In the genomic region with DNA sequence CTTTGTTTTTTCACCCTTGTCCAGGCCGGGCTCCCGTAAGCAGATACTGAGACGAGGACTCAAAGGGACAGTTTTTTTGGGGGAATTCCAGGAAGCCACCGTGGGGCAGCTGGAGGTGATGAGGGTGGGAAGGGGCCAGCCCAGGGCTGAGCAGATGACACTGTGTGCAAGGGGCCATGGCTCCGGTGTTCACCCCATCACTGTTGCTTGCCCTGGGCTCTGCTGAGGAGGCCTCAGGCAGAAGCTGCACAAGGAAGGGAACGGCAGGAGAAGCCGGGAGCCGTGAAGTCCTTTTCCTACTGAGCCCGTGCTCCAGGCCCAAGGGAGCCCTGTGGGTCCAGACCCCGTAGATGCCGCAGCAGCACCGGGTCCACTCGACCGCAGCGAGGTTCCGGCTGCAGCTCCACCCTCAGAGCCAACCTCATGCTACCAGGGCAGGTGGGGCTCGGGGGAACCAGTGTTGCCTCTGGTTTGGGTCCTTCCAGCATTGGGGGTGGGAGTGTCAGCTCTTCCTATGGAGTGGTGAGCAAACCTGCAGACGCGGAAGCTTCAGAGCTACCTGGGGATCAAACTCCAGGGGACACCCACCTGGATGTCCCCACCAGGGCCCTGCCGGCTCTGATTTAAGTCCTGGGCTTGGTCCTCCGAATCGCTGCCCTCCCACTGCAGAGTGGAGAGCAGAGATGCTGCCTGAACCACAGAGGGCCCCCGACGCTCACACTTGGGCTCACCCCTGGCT, we compare ENCODE assay signal across 16 cellular contexts. TPM values are rescaled to one million over a fixed set of nuclear protein-coding genes. Genes with fewer than 3 reads are reported as not detected.
DNase-seq lines count a peak whose midpoint lies in the region; ATAC-seq and TF ChIP-seq lines count a peak whose summit lies in the region.
"Had no signal": no experiment of that assay in that cellular context is flagged by ENCODE, and none has a peak within 500 bp of the region (broad histone marks: within the 10 kb centered on the region; RNA-seq: fewer than 3 reads in every experiment).

No MANE protein-coding gene starts in this region.

- no peaks in the 10 kb centered on the region for H4K20me1 ChIP-seq in GM23248 (ENCODE audit: insufficient read depth)

- H3K36me3 ChIP-seq in sigmoid colon: no peaks in the 10 kb centered on the region
- no peaks in the 10 kb centered on the region for H3K36me3 ChIP-seq in GM23248 (ENCODE audit: low read depth)
- H3K36me3 ChIP-seq in gastrocnemius medialis: no peaks in the 10 kb centered on the region
- H3K36me3 ChIP-seq: gastroesophageal sphincter, uterus had no signal

- peaks cover 0 to 29% (median 22%) of the 10 kb centered on the region in 4 donors for H3K4me1 ChIP-seq in sigmoid colon
- H3K4me1 ChIP-seq in GM23248 (ENCODE audit: insufficient read depth): peaks cover 5% of the 10 kb centered on the region; the same call in 1 of the 2 replicates
- H3K4me1 ChIP-seq in gastrocnemius medialis: peaks cover 19 to 38% of the 10 kb centered on the region in 2 donors

- peak; percentile 61 for DNase-seq in activated effector memory CD4-positive, alpha-beta T cell treated with anti-CD3 and anti-CD28 coated beads, Interleukin-2, amount 50 U/mL, for 16 hours
- DNase-seq in activated effector memory CD4-positive, alpha-beta T cell treated with Interleukin-2 at 50 U/mL for 16 hours: no peak
- no peak for DNase-seq in T-helper 17 cell
- peak; percentile 48 for DNase-seq in islet precursor cell
- peak; percentile 64 for DNase-seq in sigmoid colon
- DNase-seq in GM23248: no peak
- DNase-seq in gastrocnemius medialis: no peak
- no peak for DNase-seq in amniotic stem cell (lab: John Stamatoyannopoulos, UW)
- DNase-seq: ACHN, DMS53, kidney glomerular epithelial cell, NCI-H2171 treated with DMSO at 0.1 percent for 48 hours, OCI-M1 had no signal

- no peak for ATAC-seq in T-helper 17 cell
- no peak for ATAC-seq in gastrocnemius medialis
- ATAC-seq: gastroesophageal sphincter had no signal

- H3K4me1 Mint-ChIP-seq in T-helper 17 cell: peaks cover 14% of the 10 kb centered on the region

- H3K27ac ChIP-seq in sigmoid colon: no peak overlapping the region
- H3K27ac ChIP-seq in GM23248: no peak overlapping the region
- peak overlapping the region in 2 of 4 donors; percentile 89 to 95 for H3K27ac ChIP-seq in gastrocnemius medialis

- no peak overlapping the region for H2AFZ ChIP-seq in GM23248

- no peak for TF ChIP-seq POLR2A in sigmoid colon (IDR thresholded peaks at IDR 0.05)
- no peak for TF ChIP-seq POLR2A in gastrocnemius medialis (IDR thresholded peaks at IDR 0.05)

- 94 to 95% methylated on average over 24 of the region's 24 CpGs for WGBS in sigmoid colon, 2 donors
- WGBS in GM23248 (ENCODE audit: low coverage in 1 of 2, low lambda C conversion rate in 2 of 2, missing lambda C conversion rate in 2 of 2), 2 experiments: 90 to 92% methylated on average over 21 to 22 of the region's 24 CpGs

- H3K36me3 Mint-ChIP-seq in T-helper 17 cell (ENCODE audit: low read depth): no peaks in the 10 kb centered on the region

- H3K4me3 ChIP-seq in sigmoid colon (no peak overlapping the region), GM23248 (no peak overlapping the region), gastrocnemius medialis (no peak overlapping the region)
- H3K4me3 ChIP-seq: gastroesophageal sphincter, uterus had no signal

- H3K9ac ChIP-seq in GM23248: no peak overlapping the region

- in situ Hi-C loops in GM23248 (cut with MboI) (no loop called here), gastrocnemius medialis (cut with MboI; ENCODE audit: low sequenced_read_pairs in 4 of 4) (no loop called here)

- H3F3A ChIP-seq in GM23248 (ENCODE audit: insufficient read depth): no peaks in the 10 kb centered on the region

- no peak overlapping the region for H3K4me3 Mint-ChIP-seq in T-helper 17 cell

- H3K27me3 ChIP-seq in sigmoid colon: no peaks in the 10 kb centered on the region
- H3K27me3 ChIP-seq in GM23248 (replicated peaks; ENCODE audit: insufficient read depth): no peaks in the 10 kb centered on the region
- no peaks in the 10 kb centered on the region for H3K27me3 ChIP-seq in gastrocnemius medialis
- H3K27me3 ChIP-seq: gastroesophageal sphincter, uterus had no signal

- peaks cover 9% of the 10 kb centered on the region for H3K79me2 ChIP-seq in GM23248 (ENCODE audit: insufficient read depth)

- peaks cover 7% of the 10 kb centered on the region for H3K27me3 Mint-ChIP-seq in T-helper 17 cell

- TF ChIP-seq EP300 in sigmoid colon (IDR thresholded peaks at IDR 0.05): no peak

- TF ChIP-seq CTCF in sigmoid colon (IDR thresholded peaks at IDR 0.05) (no peak), gastrocnemius medialis (IDR thresholded peaks at IDR 0.05 in 4 of 5, conservative IDR thresholded peaks at IDR 0.05 in 1 of 5) (no peak)

- peak overlapping the region; percentile 89 for H3K27ac Mint-ChIP-seq in T-helper 17 cell

- no peaks in the 10 kb centered on the region for H3K9me3 ChIP-seq in T-helper 17 cell (ENCODE audit: control insufficient read depth, low read length, poor library complexity, severe bottlenecking)
- no peaks in the 10 kb centered on the region for H3K9me3 ChIP-seq in sigmoid colon
- H3K9me3 ChIP-seq in GM23248 (ENCODE audit: low read depth): no peaks in the 10 kb centered on the region
- H3K9me3 ChIP-seq in gastrocnemius medialis: no peaks in the 10 kb centered on the region
- H3K9me3 ChIP-seq: gastroesophageal sphincter, uterus had no signal

- no peaks in the 10 kb centered on the region for H3K9me2 ChIP-seq in GM23248 (ENCODE audit: insufficient read depth)

- no peak overlapping the region for H3K4me2 ChIP-seq in GM23248 (ENCODE audit: unreplicated experiment)

- intact Hi-C loops in sigmoid colon (cut with DNase I) (loop anchor here (10.0 kb wide), 1 partner anchor 504 kb away; a partner anchor contains a TSS), gastrocnemius medialis (cut with DNase I; ENCODE audit: low total_unique reads) (loop anchor here (10.0 kb wide), 1 partner anchor 284 kb away; a partner anchor contains a TSS)

RNA-seq across cellular contexts. Expression of a gene that starts 4.2 kb away (rescaled TPM):
- total RNA-seq in T-helper 17 cell: under 1 TPM; 0.35 to 0.55 TPM
- under 1 TPM in 1 of 4 donors, not detected in 3; 0.36 TPM for total RNA-seq in sigmoid colon
- under 1 TPM in 1 of 3 donors, not detected in 2; 0.36 TPM for polyA plus RNA-seq in sigmoid colon
- 0.11 and 0.51 TPM in 2 replicates for total RNA-seq in GM23248 (2014; rRNA removed; shearing (Covaris generic))
- polyA plus RNA-seq in GM23248 (2016; fragmentation: Nextera tagmentation; extraction: Ambion mirVana): not detected in 2 replicates
- 1 to 10 TPM in 2 of 4 donors, not detected in 2; 4.8 to 7.0 TPM for total RNA-seq in gastrocnemius medialis
- total RNA-seq: T-helper 1 cell treated with Interleukin-12 subunit alpha and Interleukin-12 subunit beta and Interleukin-4 antibody, amounts not matched to agents 30 ng/mL and 1 ng/mL, for 36 hours had no signal

RNA-seq across cellular contexts. Expression of a gene that starts 8.3 kb away (rescaled TPM):
- total RNA-seq in T-helper 17 cell (under 1 TPM in 1 of 2 donors, not detected in 1; 0.52 TPM), sigmoid colon (1 to 10 TPM in 2 of 4 donors, not detected in 2; 1.1 to 3.5 TPM), gastrocnemius medialis (100 to 1,000 TPM in 1 of 4 donors, 10 to 100 TPM in 3; 43.3 to 155 (median 67.2) TPM)
- polyA plus RNA-seq in sigmoid colon (1 to 10 TPM; 1.2 to 5.5 (median 2.1) TPM), GM23248 (2016; fragmentation: Nextera tagmentation; extraction: Ambion mirVana) (0.28 and 0.40 TPM in 2 replicates)
- not detected in 2 replicates for total RNA-seq in GM23248 (2014; rRNA removed; shearing (Covaris generic))
- total RNA-seq: T-helper 1 cell treated with Interleukin-12 subunit alpha and Interleukin-12 subunit beta and Interleukin-4 antibody, amounts not matched to agents 30 ng/mL and 1 ng/mL, for 36 hours had no signal

RNA-seq across cellular contexts. Expression of a gene that starts 19.9 kb away (rescaled TPM):
- total RNA-seq in T-helper 17 cell (100 to 1,000 TPM; 236 to 255 TPM), sigmoid colon (100 to 1,000 TPM; 119 to 157 (median 145) TPM), gastrocnemius medialis (10 to 100 TPM; 29.9 to 44.1 (median 37.2) TPM)
- polyA plus RNA-seq in sigmoid colon (100 to 1,000 TPM; 163 to 197 (median 193) TPM), GM23248 (2016; fragmentation: Nextera tagmentation; extraction: Ambion mirVana) (92.0 and 148 TPM in 2 replicates)
- total RNA-seq in GM23248 (2014; rRNA removed; shearing (Covaris generic)): 87.6 and 97.7 TPM in 2 replicates

Comparison
In these comparisons a context has a peak if more than half of its experiments do, and no peak if none do; other contexts are left out.
1. DNase-seq: peak in activated effector memory CD4-positive, alpha-beta T cell treated with anti-CD3 and anti-CD28 coated beads, Interleukin-2, amount 50 U/mL, for 16 hours (single experiment), islet precursor cell (single experiment) and sigmoid colon (single experiment); none in activated effector memory CD4-positive, alpha-beta T cell treated with Interleukin-2 at 50 U/mL for 16 hours (single experiment), T-helper 17 cell (0 of 3), GM23248 (single experiment), gastrocnemius medialis (0 of 2) and amniotic stem cell (single experiment).
2. RNA of a gene that starts 8.3 kb away (total RNA-seq): 43.3 to 155 TPM in gastrocnemius medialis; 1.1 to 3.5 TPM in sigmoid colon, 0.52 TPM in T-helper 17 cell and not detected in GM23248; every median in the first group is over 4 times any median in the second.